In genomic region chr12:108765289-108765764, GRCh38 we compare ENCODE assay signal across 23 cellular contexts.
"Had no signal": no experiment of that assay in that cellular context is flagged by ENCODE, and none has a peak within 500 bp of the region (broad histone marks: within the 10 kb centered on the region; RNA-seq: fewer than 3 reads in every experiment).

No MANE protein-coding gene starts in this region.

- H3K27me3 ChIP-seq: SJCRH30 had no signal

- ATAC-seq: activated naive CD4-positive, alpha-beta T cell treated with anti-CD3 and anti-CD28 coated beads, Interleukin-2, amount 50 U/mL, for 72 hours; activated naive CD8-positive, alpha-beta T cell treated with anti-CD3 and anti-CD28 coated beads, Interleukin-2, amount 50 U/mL, for 24 hours; activated T-cell treated with anti-CD3 and anti-CD28 coated beads, Interleukin-2, amount 50 U/mL, for 4 hours; Right ventricle myocardium inferior had no signal

- H3K36me3 Mint-ChIP-seq: activated naive CD4-positive, alpha-beta T cell treated with anti-CD3 and anti-CD28 coated beads, Interleukin-2, amount 50 U/mL, for 72 hours; brain had no signal

- H3K9me3 Mint-ChIP-seq: activated naive CD4-positive, alpha-beta T cell treated with anti-CD3 and anti-CD28 coated beads, Interleukin-2, amount 50 U/mL, for 72 hours; activated naive CD8-positive, alpha-beta T cell treated with anti-CD3 and anti-CD28 coated beads, Interleukin-2, amount 50 U/mL, for 24 hours; activated T-cell treated with anti-CD3 and anti-CD28 coated beads, Interleukin-2, amount 50 U/mL, for 4 hours had no signal

- H3K36me3 ChIP-seq: SJCRH30 had no signal

- H3K27ac ChIP-seq: SJCRH30 had no signal

- H3K9me3 ChIP-seq: SJCRH30, SK-N-SH had no signal

- H3K9ac ChIP-seq: SK-N-SH had no signal

- H3K27ac Mint-ChIP-seq: activated naive CD8-positive, alpha-beta T cell treated with anti-CD3 and anti-CD28 coated beads, Interleukin-2, amount 50 U/mL, for 24 hours had no signal

- H3K4me2 ChIP-seq: SK-N-SH had no signal

- FAIRE-seq: astrocyte had no signal

- DNase-seq: activated CD4-positive, alpha-beta T cell treated with anti-CD3 and anti-CD28 coated beads for 48 hours; activated CD4-positive, alpha-beta T cell treated with anti-CD3 and anti-CD28 coated beads, Interleukin-2, amount 50 U/mL, for 48 hours; activated CD4-positive, CD25-positive, alpha-beta regulatory T cell treated with anti-CD3 and anti-CD28 coated beads, Interleukin-2, amount 50 U/mL, for 72 hours; activated CD8-positive, alpha-beta memory T cell treated with anti-CD3 and anti-CD28 coated beads for 24 hours; activated effector memory CD4-positive, alpha-beta T cell treated with anti-CD3 and anti-CD28 coated beads, Interleukin-2, amount 50 U/mL, for 16 hours; activated naive CD4-positive, alpha-beta T cell treated with Interleukin-2 at 50 U/mL for 16 hours; activated naive CD8-positive, alpha-beta T cell treated with anti-CD3 and anti-CD28 coated beads, Interleukin-2, amount 50 U/mL, for 24 hours; activated T-cell treated with anti-CD3 and anti-CD28 coated beads, Interleukin-2, amount 50 U/mL, for 4 hours; amygdala; KG1; NCI-H1048; NCI-H1930; NCI-H2171; NCI-H2227 treated with DMSO at 0.1 percent for 48 hours; NCI-H526 treated with DMSO at 0.1 percent for 48 hours; NCI-H82; SJCRH30; SK-N-SH; T-helper 1 cell had no signal

- H3K4me3 Mint-ChIP-seq: activated naive CD8-positive, alpha-beta T cell treated with anti-CD3 and anti-CD28 coated beads, Interleukin-2, amount 50 U/mL, for 24 hours; activated T-cell treated with anti-CD3 and anti-CD28 coated beads, Interleukin-2, amount 50 U/mL, for 4 hours; brain had no signal

- H3K4me3 ChIP-seq: SJCRH30 had no signal
